ENCODE assay signal across 8 cellular contexts in the genomic region with DNA sequence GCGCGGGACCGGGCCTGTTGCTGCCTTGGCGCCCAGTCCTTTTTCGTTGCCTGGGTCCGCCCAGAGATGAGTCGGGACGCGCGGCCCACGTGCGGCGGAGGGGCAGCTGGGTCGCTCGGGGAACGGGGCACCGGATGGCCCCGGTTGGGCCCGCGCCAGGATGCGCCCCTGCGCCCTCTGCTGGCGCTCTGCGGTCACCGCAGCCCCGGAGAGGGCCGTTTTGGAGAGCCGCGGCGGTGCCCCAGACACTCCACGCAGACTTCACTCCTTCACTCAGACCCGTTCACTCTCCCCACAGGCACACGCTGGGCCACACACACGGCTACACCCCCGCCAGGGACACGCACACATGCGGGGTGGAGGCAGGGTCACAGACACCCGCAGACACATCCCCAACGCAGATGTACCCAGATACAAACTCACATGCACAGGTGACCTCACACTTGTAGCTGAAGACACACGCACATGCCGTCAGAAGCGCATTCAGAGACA. TPM values are rescaled to one million over a fixed set of nuclear protein-coding genes. Genes with fewer than 3 reads are reported as not detected.
DNase-seq lines count a peak whose midpoint lies in the region; TF ChIP-seq lines count a peak whose summit lies in the region.

No MANE protein-coding gene starts in this region.

- H3K27ac ChIP-seq in breast epithelium = no peak overlapping the region

- DNase-seq in NCI-H1092 treated with DMSO at 0.1 percent for 48 hours (lab: John Stamatoyannopoulos, UW) (peak; percentile 21), NCI-H1092 (lab: John Stamatoyannopoulos, UW) (no peak), KBM-7 (peak; percentile 68), breast epithelium (ENCODE audit: low spot score in 2 of 2) (peak; percentile 45 to 61), left kidney (ENCODE audit: low read depth, low spot score) (peak; percentile 80), kidney glomerular epithelial cell (lab: John Stamatoyannopoulos, UW) (no peak)
- peak; percentile 76 for DNase-seq in stimulated activated CD4-positive, alpha-beta T cell treated with anti-CD3 and anti-CD28 coated beads, Interleukin-4, amount 100 ng/mL, for 24 hours

- no peaks in the 10 kb centered on the region for H3K36me3 ChIP-seq in breast epithelium

- peak overlapping the region; percentile 39 for H3K4me3 ChIP-seq in WI38 (ENCODE audit: low read depth, low read length)
- H3K4me3 ChIP-seq in breast epithelium = peak overlapping the region; percentile 43 to 66 (median 48)

- H3K9me3 ChIP-seq in breast epithelium = no peaks in the 10 kb centered on the region

- in situ Hi-C loops in KBM-7 (cut with MboI; ENCODE audit: low pct_unique_long_range_greater_than_20kb, low sequenced_read_pairs) = no loop called here

- TF ChIP-seq POLR2A in breast epithelium (IDR thresholded peaks at IDR 0.05) = no peak

- intact Hi-C loops in breast epithelium (cut with DNase I; ENCODE audit: low total_unique reads) = loop anchor here (10.0 kb wide), 1 partner anchor 110 kb away; no protein-coding TSS in a partner anchor

- peak; percentile 82 for TF ChIP-seq CTCF in WI38 (IDR thresholded peaks at IDR 0.05; ENCODE audit: low read depth, low read length)
- peak; percentile 64 to 90 (median 89) for TF ChIP-seq CTCF in breast epithelium (IDR thresholded peaks at IDR 0.05)

- H3K27me3 ChIP-seq in breast epithelium = no peaks in the 10 kb centered on the region

- no peaks in the 10 kb centered on the region for H3K4me1 ChIP-seq in breast epithelium

RNA-seq across cellular contexts. Expression of gene SRC, which starts 38.8 kb away (rescaled TPM):
- 10 to 100 TPM; 12.8 to 25.6 (median 20.6) TPM for total RNA-seq in breast epithelium

Comparison
In these comparisons a context has a peak if more than half of its experiments do, and no peak if none do; other contexts are left out.
1. DNase-seq: peak in NCI-H1092 treated with DMSO at 0.1 percent for 48 hours (single experiment), KBM-7 (single experiment), breast epithelium (2 of 2), left kidney (single experiment) and stimulated activated CD4-positive, alpha-beta T cell treated with anti-CD3 and anti-CD28 coated beads, Interleukin-4, amount 100 ng/mL, for 24 hours (single experiment); none in NCI-H1092 (single experiment) and kidney glomerular epithelial cell (single experiment).